In genomic region chr9:113158446-113158845, GRCh38 we compare ENCODE assay signal across 23 cellular contexts. TPM values are rescaled to one million over a fixed set of nuclear protein-coding genes. Genes with fewer than 3 reads are reported as not detected.
DNase-seq lines count a peak whose midpoint lies in the region; ATAC-seq and TF ChIP-seq lines count a peak whose summit lies in the region.
"Had no signal": no experiment of that assay in that cellular context is flagged by ENCODE, and none has a peak within 500 bp of the region (broad histone marks: within the 10 kb centered on the region; RNA-seq: fewer than 3 reads in every experiment).

No MANE protein-coding gene starts in this region.

- H3K27me3 ChIP-seq in neutrophil = no peaks in the 10 kb centered on the region
- no peaks in the 10 kb centered on the region for H3K27me3 ChIP-seq in stomach

- peak overlapping the region; percentile 0 for H3K27ac ChIP-seq in neutrophil
- H3K27ac ChIP-seq in stomach = no peak overlapping the region
- H3K27ac ChIP-seq: A549 had no signal

- 87 to 91% (median 91%) methylated on average over 5 of the region's 5 CpGs for WGBS in stomach, 5 donors

- H3K36me3 ChIP-seq in neutrophil = peaks cover 69% of the 10 kb centered on the region
- H3K36me3 ChIP-seq in stomach = peaks cover 37 to 66% (median 63%) of the 10 kb centered on the region in 4 donors

- intact Hi-C loops in stomach (cut with DNase I; ENCODE audit: low total_unique reads) = no loop called here

- no peak overlapping the region for H3K4me3 ChIP-seq in neutrophil (ENCODE audit: low read depth in 1 of 2, low read length in 1 of 2)
- H3K4me3 ChIP-seq in stomach = no peak overlapping the region
- H3K4me3 ChIP-seq: A549 had no signal

- no peak overlapping the region for H3K4me3 Mint-ChIP-seq in activated naive CD4-positive, alpha-beta T cell treated with anti-CD3 and anti-CD28 coated beads, Interleukin-2, amount 50 U/mL, for 24 hours
- no peak overlapping the region for H3K4me3 Mint-ChIP-seq in activated naive CD4-positive, alpha-beta T cell treated with anti-CD3 and anti-CD28 coated beads, Interleukin-2, amount 10 ng/mL, durations not matched to agents 7 days and 5 days
- H3K4me3 Mint-ChIP-seq in activated naive CD8-positive, alpha-beta T cell treated with anti-CD3 and anti-CD28 coated beads for 36 hours = no peak overlapping the region
- H3K4me3 Mint-ChIP-seq: B cell, IgD-negative memory B cell had no signal

- H3K4me1 Mint-ChIP-seq in activated naive CD4-positive, alpha-beta T cell treated with anti-CD3 and anti-CD28 coated beads, Interleukin-2, amount 50 U/mL, for 24 hours = peaks cover 24% of the 10 kb centered on the region
- H3K4me1 Mint-ChIP-seq in activated naive CD4-positive, alpha-beta T cell treated with anti-CD3 and anti-CD28 coated beads, Interleukin-2, amount 10 ng/mL, durations not matched to agents 7 days and 5 days = peaks cover 23% of the 10 kb centered on the region
- H3K4me1 Mint-ChIP-seq in activated naive CD8-positive, alpha-beta T cell treated with anti-CD3 and anti-CD28 coated beads for 36 hours = peaks cover 23% of the 10 kb centered on the region

- ATAC-seq in HG02571 (IDR thresholded peaks at IDR 0.05; ENCODE audit: unreplicated experiment) = no peak
- ATAC-seq: A549, HCT116, Right ventricle myocardium inferior had no signal

- peaks cover 35 to 36% of the 10 kb centered on the region in 2 experiments for H3K4me1 ChIP-seq in neutrophil (ENCODE audit: control insufficient read depth in 1 of 2, insufficient read depth in 1 of 2, low read depth in 1 of 2, low read length in 1 of 2)
- peaks cover 0 to 33% (median 15%) of the 10 kb centered on the region in 4 donors for H3K4me1 ChIP-seq in stomach
- H3K4me1 ChIP-seq: A549 had no signal

- H3K36me3 Mint-ChIP-seq in activated naive CD4-positive, alpha-beta T cell treated with anti-CD3 and anti-CD28 coated beads, Interleukin-2, amount 50 U/mL, for 24 hours = peaks cover 11% of the 10 kb centered on the region
- H3K36me3 Mint-ChIP-seq in activated naive CD4-positive, alpha-beta T cell treated with anti-CD3 and anti-CD28 coated beads, Interleukin-2, amount 10 ng/mL, durations not matched to agents 7 days and 5 days = peaks cover 28% of the 10 kb centered on the region
- H3K36me3 Mint-ChIP-seq in activated naive CD8-positive, alpha-beta T cell treated with anti-CD3 and anti-CD28 coated beads for 36 hours = peaks cover 11% of the 10 kb centered on the region

- H3K9me3 ChIP-seq in neutrophil (no peaks in the 10 kb centered on the region), stomach (no peaks in the 10 kb centered on the region)
- H3K9me3 ChIP-seq: A549 had no signal

- no peaks in the 10 kb centered on the region for H3K27me3 Mint-ChIP-seq in activated naive CD4-positive, alpha-beta T cell treated with anti-CD3 and anti-CD28 coated beads, Interleukin-2, amount 50 U/mL, for 24 hours
- H3K27me3 Mint-ChIP-seq in activated naive CD4-positive, alpha-beta T cell treated with anti-CD3 and anti-CD28 coated beads, Interleukin-2, amount 10 ng/mL, durations not matched to agents 7 days and 5 days = no peaks in the 10 kb centered on the region
- no peaks in the 10 kb centered on the region for H3K27me3 Mint-ChIP-seq in activated naive CD8-positive, alpha-beta T cell treated with anti-CD3 and anti-CD28 coated beads for 36 hours
- H3K27me3 Mint-ChIP-seq: B cell, IgD-negative memory B cell had no signal

- TF ChIP-seq CTCF in neutrophil (IDR thresholded peaks at IDR 0.05) (no peak), stomach (IDR thresholded peaks at IDR 0.05) (no peak)

- no peaks in the 10 kb centered on the region for H3K9me3 Mint-ChIP-seq in activated naive CD4-positive, alpha-beta T cell treated with anti-CD3 and anti-CD28 coated beads, Interleukin-2, amount 50 U/mL, for 24 hours
- H3K9me3 Mint-ChIP-seq in activated naive CD4-positive, alpha-beta T cell treated with anti-CD3 and anti-CD28 coated beads, Interleukin-2, amount 10 ng/mL, durations not matched to agents 7 days and 5 days = no peaks in the 10 kb centered on the region
- no peaks in the 10 kb centered on the region for H3K9me3 Mint-ChIP-seq in activated naive CD8-positive, alpha-beta T cell treated with anti-CD3 and anti-CD28 coated beads for 36 hours
- H3K9me3 Mint-ChIP-seq: IgD-negative memory B cell had no signal

- no peak for TF ChIP-seq EP300 in stomach (IDR thresholded peaks at IDR 0.05)

- no peak for DNase-seq in activated naive CD4-positive, alpha-beta T cell treated with anti-CD3 and anti-CD28 coated beads, Interleukin-2, amount 10 ng/mL, durations not matched to agents 7 days and 5 days
- no peak for DNase-seq in activated naive CD8-positive, alpha-beta T cell treated with anti-CD3 and anti-CD28 coated beads for 36 hours
- DNase-seq in islet precursor cell (peak; percentile 21), SHP77 (lab: John Stamatoyannopoulos, UW) (no peak), stomach (no peak)
- DNase-seq: EL, GF-D8, GOT3, Karpas-422, NCI-H1417, NCI-H187, NCI-H2107, NCI-H446 treated with DMSO at 0.1 percent for 48 hours, NCI-H526 treated with DMSO at 0.1 percent for 48 hours, OCI-M1 had no signal

- peak overlapping the region; percentile 27 for H3K27ac Mint-ChIP-seq in activated naive CD4-positive, alpha-beta T cell treated with anti-CD3 and anti-CD28 coated beads, Interleukin-2, amount 50 U/mL, for 24 hours
- H3K27ac Mint-ChIP-seq in activated naive CD4-positive, alpha-beta T cell treated with anti-CD3 and anti-CD28 coated beads, Interleukin-2, amount 10 ng/mL, durations not matched to agents 7 days and 5 days = no peak overlapping the region
- peak overlapping the region; percentile 9 for H3K27ac Mint-ChIP-seq in activated naive CD8-positive, alpha-beta T cell treated with anti-CD3 and anti-CD28 coated beads for 36 hours
- H3K27ac Mint-ChIP-seq: B cell, IgD-negative memory B cell had no signal

- CTCF ChIA-PET in activated naive CD4-positive, alpha-beta T cell treated with anti-CD3 and anti-CD28 coated beads, Interleukin-2, amount 10 ng/mL, durations not matched to agents 7 days and 5 days (lab: Charles Lee) = no interaction called here

- TF ChIP-seq POLR2A in stomach (IDR thresholded peaks at IDR 0.05) = no peak

RNA-seq across cellular contexts. Expression of gene SLC31A2, which starts 7.6 kb away (rescaled TPM):
- 1 to 10 TPM; 3.2 to 3.4 TPM for total RNA-seq in activated naive CD8-positive, alpha-beta T cell treated with anti-CD3 and anti-CD28 coated beads for 36 hours
- 10 to 100 TPM in 2 of 5 donors, 1 to 10 TPM in 3; 1.2 to 19.6 (median 7.7) TPM for total RNA-seq in stomach
- polyA plus RNA-seq in stomach = 1 to 10 TPM; 3.7 to 8.0 (median 5.0) TPM
